1 cellular context compared by ENCODE assay signal in genomic region chr3:64030741-64031140, GRCh38.
TF ChIP-seq lines count a peak whose summit lies in the region.

No MANE protein-coding gene starts in this region.

TF ChIP-seq in A549, 52 proteins besides CTCF, POLR2A, EP300 and RAD21 (continued from another document):
- no peak for TF ChIP-seq CBX2 (IDR thresholded peaks at IDR 0.05; ENCODE audit: borderline replicate concordance, low read depth)
- TF ChIP-seq PHF8 (IDR thresholded peaks at IDR 0.05; ENCODE audit: borderline replicate concordance, low read depth): no peak
- TF ChIP-seq REST (IDR thresholded peaks at IDR 0.05): no peak
- TF ChIP-seq RNF2 (IDR thresholded peaks at IDR 0.05; ENCODE audit: borderline replicate concordance, low read depth): no peak
- TF ChIP-seq HES2 (IDR thresholded peaks at IDR 0.05): no peak
- no peak for TF ChIP-seq ELK1 (IDR thresholded peaks at IDR 0.05; ENCODE audit: low read depth, low read length)
- TF ChIP-seq CBX8 (IDR thresholded peaks at IDR 0.05): no peak
- no peak for TF ChIP-seq SREBF2 (IDR thresholded peaks at IDR 0.05)
- TF ChIP-seq SMC3 (IDR thresholded peaks at IDR 0.05): peak; percentile 98
- TF ChIP-seq HOXB5 (CRISPR knock-in tag; IDR thresholded peaks at IDR 0.05): peak; percentile 61; the same call in 1 of the 2 replicates
- TF ChIP-seq TP53 (CRISPR knock-in tag; IDR thresholded peaks at IDR 0.05): no peak
- TF ChIP-seq ZFP36 (IDR thresholded peaks at IDR 0.05; ENCODE audit: borderline replicate concordance, partially characterized antibody): no peak
- TF ChIP-seq FOSB (CRISPR knock-in tag; IDR thresholded peaks at IDR 0.05): no peak
- TF ChIP-seq HOXA7 (CRISPR knock-in tag; IDR thresholded peaks at IDR 0.05): no peak
